In the genomic region with DNA sequence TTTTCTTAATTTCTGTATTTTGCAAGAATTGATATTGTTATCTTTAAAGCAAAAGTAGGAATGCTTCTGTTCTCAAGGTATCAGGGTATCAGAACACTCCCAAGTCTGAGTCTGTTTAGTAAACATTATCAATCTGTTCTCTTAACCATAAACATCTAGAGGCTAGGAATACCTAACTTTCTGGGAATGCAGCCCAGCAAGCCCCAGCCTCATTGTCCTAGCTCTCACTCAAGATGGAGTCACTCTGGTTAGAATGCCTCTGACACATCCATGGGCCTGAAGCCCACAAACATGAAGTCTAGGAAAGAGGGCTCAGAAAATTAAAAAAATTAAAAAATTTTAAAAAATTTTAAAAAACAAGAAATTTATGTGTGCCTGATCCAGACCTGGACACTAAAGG, we compare ENCODE assay signal across 29 cellular contexts.
"Had no signal": no experiment of that assay in that cellular context is flagged by ENCODE, and none has a peak within 500 bp of the region (broad histone marks: within the 10 kb centered on the region; RNA-seq: fewer than 3 reads in every experiment).

No MANE protein-coding gene starts in this region.

- H3K27ac ChIP-seq: neural progenitor cell, ovary, parathyroid adenoma, psoas muscle, right lobe of liver, sigmoid colon, spleen, suprapubic skin, testis, tibial artery, transverse colon, upper lobe of left lung, vagina had no signal

- H3K36me3 ChIP-seq: neural progenitor cell, ovary, right lobe of liver, sigmoid colon, spleen, suprapubic skin, tibial artery, transverse colon, upper lobe of left lung, vagina had no signal

- H3K9me3 ChIP-seq: ovary, psoas muscle, right lobe of liver, sigmoid colon, spleen, suprapubic skin, testis, tibial artery, transverse colon, upper lobe of left lung, vagina had no signal

- ATAC-seq: naive thymus-derived CD4-positive, alpha-beta T cell; natural killer cell; psoas muscle; right cardiac atrium; right lobe of liver; stimulated activated memory B cell treated with anti-CD40 and anti-IgM and Interleukin-4, amounts not matched to agents 10 μg/mL and 1 μg/mL and 100 μg/mL, for 72 hours; stimulated activated naive CD8-positive, alpha-beta T cell treated with anti-CD3 and anti-CD28 coated beads, Interleukin-15, amount 100 ng/mL, for 72 hours; stimulated activated naive CD8-positive, alpha-beta T cell treated with anti-CD3 and anti-CD28 coated beads, Interleukin-15, Interleukin-2, amounts not matched to agents 100 U/mL and 50 U/mL, for 24 hours had no signal

- H3K27me3 ChIP-seq: neural progenitor cell, ovary, right lobe of liver, sigmoid colon, spleen, suprapubic skin, testis, tibial artery, transverse colon, upper lobe of left lung, vagina had no signal

- H2AFZ ChIP-seq: neural progenitor cell, parathyroid adenoma had no signal

- H3K79me2 ChIP-seq: parathyroid adenoma had no signal

- H3K4me2 ChIP-seq: neural progenitor cell had no signal

- H3K4me1 ChIP-seq: parathyroid adenoma, psoas muscle, right lobe of liver, spleen, suprapubic skin, testis, tibial artery, transverse colon, upper lobe of left lung, vagina had no signal

- DNase-seq: naive thymus-derived CD4-positive, alpha-beta T cell; natural killer cell; occipital lobe; ovary; posterior cingulate gyrus; psoas muscle; right cardiac atrium; right lobe of liver; sigmoid colon; small intestine; spleen; stimulated activated CD4-positive, alpha-beta T cell treated with anti-CD3 and anti-CD28 coated beads, Interleukin-12 subunit alpha, Interleukin-12 subunit beta, amount 100 ng/mL, for 4 hours; stimulated activated CD4-positive, alpha-beta T cell treated with anti-CD3 and anti-CD28 coated beads, Interleukin-1b, Interleukin-23, amount 100 ng/mL, for 48 hours; stimulated activated CD4-positive, alpha-beta T cell treated with anti-CD3 and anti-CD28 coated beads, Interleukin-4, amount 100 ng/mL, for 1 hour; stimulated activated CD4-positive, alpha-beta T cell treated with anti-CD3 and anti-CD28 coated beads, Interleukin-4, amount 100 ng/mL, for 4 hours; stimulated activated CD8-positive, alpha-beta memory T cell treated with anti-CD3 and anti-CD28 coated beads, Interleukin-4, amount 100 ng/mL, for 48 hours; stimulated activated naive CD4-positive, alpha-beta T cell; stimulated activated naive CD8-positive, alpha-beta T cell treated with anti-CD3 and anti-CD28 coated beads, Interleukin-15, amount 100 ng/mL, for 72 hours; stimulated activated naive CD8-positive, alpha-beta T cell treated with anti-CD3 and anti-CD28 coated beads, Interleukin-15, Interleukin-2, amounts not matched to agents 100 U/mL and 50 U/mL, for 24 hours; substantia nigra; testis; tibial artery; transverse colon; upper lobe of left lung had no signal

- H3K9ac ChIP-seq: neural progenitor cell, parathyroid adenoma had no signal

- H3K4me3 ChIP-seq: neural progenitor cell, ovary, psoas muscle, right lobe of liver, sigmoid colon, spleen, suprapubic skin, testis, tibial artery, transverse colon, upper lobe of left lung, vagina had no signal
